35 cellular contexts compared by ENCODE assay signal in the genomic region with DNA sequence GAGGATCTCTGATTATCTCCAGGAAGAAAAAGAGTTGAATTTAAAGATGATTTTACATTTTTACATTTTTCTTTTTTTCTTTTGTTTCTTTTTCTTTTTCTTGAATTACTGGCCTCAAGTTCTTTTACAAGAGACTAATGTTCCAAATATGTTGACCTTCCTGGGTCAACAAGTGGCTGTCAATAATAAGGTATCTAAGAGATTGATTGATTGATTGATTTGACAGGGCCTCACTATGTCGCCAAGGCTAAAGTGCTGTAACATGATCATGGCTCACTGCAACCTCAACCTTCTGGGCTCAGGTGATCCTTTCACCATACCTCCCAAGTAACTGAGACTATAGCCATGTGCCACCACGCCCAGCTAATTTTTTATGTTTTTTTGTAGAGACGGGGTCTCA. TPM values are rescaled to one million over a fixed set of nuclear protein-coding genes. Genes with fewer than 3 reads are reported as not detected.
DNase-seq lines count a peak whose midpoint lies in the region; ATAC-seq, FAIRE-seq and TF ChIP-seq lines count a peak whose summit lies in the region.
"Had no signal": no experiment of that assay in that cellular context is flagged by ENCODE, and none has a peak within 500 bp of the region (broad histone marks: within the 10 kb centered on the region; RNA-seq: fewer than 3 reads in every experiment).

No MANE protein-coding gene starts in this region.

- POLR2A ChIA-PET in HepG2 (lab: Yijun Ruan, JAX) = no interaction called here
- POLR2A ChIA-PET in HEK293T (lab: Yijun Ruan, JAX) = no interaction called here
- POLR2A ChIA-PET in K562 (lab: Yijun Ruan, JAX) = interaction anchor here (0.7 kb wide), 1 partner anchor 167 kb away, joined by 3 read pairs; no protein-coding TSS in a partner anchor

- CTCF ChIA-PET in HepG2 (lab: Yijun Ruan, JAX; ENCODE audit: low intra/inter-chr PET ratio, low total read pairs) (no interaction called here), HEK293T (lab: Yijun Ruan, JAX) (no interaction called here), K562 (lab: Yijun Ruan, JAX; ENCODE audit: low intra/inter-chr PET ratio) (no interaction called here)

- TF ChIP-seq RAD21 in HepG2 (CRISPR knock-in tag; IDR thresholded peaks at IDR 0.05) (no peak), K562 (CRISPR knock-in tag; conservative IDR thresholded peaks at IDR 0.05 in 1 of 2, IDR thresholded peaks at IDR 0.05 in 1 of 2) (no peak)

- H2AFZ ChIP-seq in HepG2 (ENCODE audit: low read length) (no peak overlapping the region), K562 (ENCODE audit: low read depth, low read length) (no peak overlapping the region)

- no peak for TF ChIP-seq EP300 in HepG2 (IDR thresholded peaks at IDR 0.05; ENCODE audit: low read depth in 2 of 2, low read length in 2 of 2)
- no peak for TF ChIP-seq EP300 in HepG2 (CRISPR knock-in tag; IDR thresholded peaks at IDR 0.05; ENCODE audit: borderline replicate concordance)
- no peak for TF ChIP-seq EP300 in K562 (IDR thresholded peaks at IDR 0.05; ENCODE audit: low read length)

- BruUV-seq in HepG2 (replicated peaks; lab: Mats Ljungman, UMichigan) (no TSS peak), K562 (replicated peaks; lab: Mats Ljungman, UMichigan) (no TSS peak)

- TF ChIP-seq POLR2A in HepG2 (IDR thresholded peaks at IDR 0.05; ENCODE audit: insufficient read depth in 1 of 2, low read depth in 2 of 2, low read length in 2 of 2) = no peak
- no peak for TF ChIP-seq POLR2A in right lobe of liver (IDR thresholded peaks at IDR 0.05)
- no peak for TF ChIP-seq POLR2A in K562 (conservative IDR thresholded peaks at IDR 0.05)

- FAIRE-seq in HepG2 (lab: Jason Lieb, UNC) (no peak), K562 (lab: Jason Lieb, UNC) (no peak)
- FAIRE-seq: A204.1, A549, D721Med had no signal

- no peaks in the 10 kb centered on the region for H4K20me1 ChIP-seq in HepG2 (ENCODE audit: insufficient read depth, low read length)
- H4K20me1 ChIP-seq in K562 (replicated peaks; ENCODE audit: control insufficient read depth, insufficient read depth, low read length) = peaks cover 6% of the 10 kb centered on the region; the same call in 1 of the 2 replicates
- H4K20me1 ChIP-seq: BLaER1; BLaER1 treated with 17β-estradiol and CSF1 and Interleukin-3, amounts not matched to agents 10 nM and 100 nM had no signal

- H3K4me2 ChIP-seq in HepG2 (ENCODE audit: low read depth, low read length) = no peak overlapping the region
- no peak overlapping the region for H3K4me2 ChIP-seq in K562 (ENCODE audit: insufficient read depth, low read length)
- H3K4me2 ChIP-seq: A549; BLaER1; BLaER1 treated with 17β-estradiol and CSF1 and Interleukin-3, amounts not matched to agents 10 nM and 100 nM had no signal

- DNase-seq in activated effector memory CD4-positive, alpha-beta T cell treated with anti-CD3 and anti-CD28 coated beads, Interleukin-2, amount 50 U/mL, for 16 hours = peak; percentile 12
- DNase-seq in activated effector memory CD4-positive, alpha-beta T cell treated with Interleukin-2 at 50 U/mL for 16 hours = no peak
- DNase-seq in HepG2 (ENCODE audit: low spot score) (no peak), right lobe of liver (no peak), HEK293T (ENCODE audit: extremely low spot score) (no peak), K562 (ENCODE audit: extremely low read depth in 1 of 4, low spot score in 3 of 4) (no peak), NCI-H524 (lab: John Stamatoyannopoulos, UW) (no peak)
- DNase-seq: 8988T; ACHN; AML-193; BE2C; C1 segment of cervical spinal cord; Caco-2; Calu3; CD4-positive, alpha-beta memory T cell; CD4-positive, alpha-beta T cell; CD4-positive, CD25-positive, alpha-beta regulatory T cell; CD8-positive, alpha-beta memory T cell; CD8-positive, alpha-beta T cell; COR-L47; DMS 273 treated with DMSO at 0.1 percent for 48 hours; DMS153; DMS53; DMS79; DMS79 treated with DMSO at 0.1 percent for 48 hours; DND-41; EL had no signal

- no peak overlapping the region for H3K9ac ChIP-seq in HepG2 (ENCODE audit: insufficient read depth, low read depth, low read length)
- H3K9ac ChIP-seq in K562 (ENCODE audit: insufficient read depth in 1 of 2, low read depth in 2 of 2, low read length in 2 of 2) = no peak overlapping the region
- H3K9ac ChIP-seq: BLaER1; BLaER1 treated with 17β-estradiol and CSF1 and Interleukin-3, amounts not matched to agents 10 nM and 100 nM had no signal

- no peaks in the 10 kb centered on the region for H3K79me2 ChIP-seq in HepG2 (ENCODE audit: insufficient read depth, low read length)
- H3K79me2 ChIP-seq in K562 (ENCODE audit: control insufficient read depth, insufficient read depth, low read length) = no peaks in the 10 kb centered on the region

- H3K9me1 ChIP-seq in K562 (ENCODE audit: control insufficient read depth, insufficient read depth, low read length) = no peaks in the 10 kb centered on the region

- peaks cover 26% of the 10 kb centered on the region for H3K4me1 ChIP-seq in HepG2 (ENCODE audit: insufficient read depth, low read length)
- peaks cover 0 to 10% (median 3%) of the 10 kb centered on the region in 4 donors for H3K4me1 ChIP-seq in right lobe of liver
- no peaks in the 10 kb centered on the region; a peak in 1 of 5 replicates for H3K4me1 ChIP-seq in K562 (replicated peaks in 1 of 2; ENCODE audit: control insufficient read depth in 2 of 2, insufficient read depth in 2 of 2, low read length in 2 of 2)
- H3K4me1 ChIP-seq: BE2C; BLaER1; BLaER1 treated with 17β-estradiol and CSF1 and Interleukin-3, amounts not matched to agents 10 nM and 100 nM had no signal

- in situ Hi-C loops in HepG2 (cut with HindIII; ENCODE audit: extremely low pct_ligation_motif_present, low pct_unique_long_range_greater_than_20kb) (no loop called here), K562 (cut with MboI) (no loop called here)

- ATAC-seq in HepG2 (no peak), right lobe of liver (no peak), K562 (no peak), GM19351 (IDR thresholded peaks at IDR 0.05; ENCODE audit: unreplicated experiment) (no peak)
- ATAC-seq: A549; CD8-positive, alpha-beta T cell had no signal

- H3K27me3 ChIP-seq in HepG2 (ENCODE audit: control insufficient read depth in 1 of 2, insufficient read depth in 2 of 2, low read length in 2 of 2) (no peaks in the 10 kb centered on the region), right lobe of liver (no peaks in the 10 kb centered on the region), K562 (ENCODE audit: control insufficient read depth in 2 of 2, insufficient read depth in 2 of 2, low read length in 2 of 2) (peaks cover 0 to 11% of the 10 kb centered on the region in 2 experiments; a peak in 2 of 5 replicates)
- H3K27me3 ChIP-seq: BE2C; BLaER1; BLaER1 treated with 17β-estradiol and CSF1 and Interleukin-3, amounts not matched to agents 10 nM and 100 nM had no signal

- no peak overlapping the region for H3K27ac ChIP-seq in HepG2 (ENCODE audit: extremely low read length, insufficient read depth, low read length)
- no peak overlapping the region for H3K27ac ChIP-seq in right lobe of liver
- H3K27ac ChIP-seq in K562 (ENCODE audit: extremely low read depth, low read depth, low read length) = no peak overlapping the region
- H3K27ac ChIP-seq: 22Rv1; A549; BLaER1; BLaER1 treated with 17β-estradiol and CSF1 and Interleukin-3, amounts not matched to agents 10 nM and 100 nM; C4-2B had no signal

- H3K4me3 ChIP-seq in HepG2 (replicated peaks in 1 of 3; ENCODE audit: insufficient read depth in 1 of 3, low read depth in 2 of 3, low read length in 3 of 3) (no peak overlapping the region), right lobe of liver (no peak overlapping the region), K562 (no peak overlapping the region)
- H3K4me3 ChIP-seq: A549; BLaER1; BLaER1 treated with 17β-estradiol and CSF1 and Interleukin-3, amounts not matched to agents 10 nM and 100 nM had no signal

- no peaks in the 10 kb centered on the region for H3K36me3 ChIP-seq in HepG2 (replicated peaks in 1 of 2; ENCODE audit: control insufficient read depth in 1 of 2, insufficient read depth in 2 of 2, low read length in 2 of 2)
- no peaks in the 10 kb centered on the region for H3K36me3 ChIP-seq in right lobe of liver
- no peaks in the 10 kb centered on the region for H3K36me3 ChIP-seq in K562 (ENCODE audit: control insufficient read depth, insufficient read depth, low read length)
- H3K36me3 ChIP-seq: BE2C, BLaER1 had no signal

- TF ChIP-seq CTCF in HepG2 (CRISPR knock-in tag; IDR thresholded peaks at IDR 0.05) = no peak
- TF ChIP-seq CTCF in right lobe of liver (IDR thresholded peaks at IDR 0.05) = no peak
- no peak for TF ChIP-seq CTCF in K562 (IDR thresholded peaks at IDR 0.05 in 2 of 3, conservative IDR thresholded peaks at IDR 0.05 in 1 of 3; ENCODE audit: insufficient read depth in 2 of 3, low read depth in 1 of 3, low read length in 3 of 3)

- 80% methylated on average over 3 of the region's 3 CpGs for WGBS in HepG2 (ENCODE audit: low lambda C conversion rate)
- 88% methylated on average over 3 of the region's 3 CpGs for WGBS in right lobe of liver (ENCODE audit: insufficient coverage, low coverage, low lambda C conversion rate, missing lambda C conversion rate)
- WGBS in K562 (ENCODE audit: insufficient coverage, low coverage, missing lambda C conversion rate) = 46% methylated on average over 3 of the region's 3 CpGs

- H3K9me3 ChIP-seq in HepG2 (ENCODE audit: low read length) (no peaks in the 10 kb centered on the region), right lobe of liver (no peaks in the 10 kb centered on the region), K562 (replicated peaks; ENCODE audit: control insufficient read depth, insufficient read depth, low read depth, low read length) (no peaks in the 10 kb centered on the region)
- H3K9me3 ChIP-seq: A549; BE2C; BLaER1; BLaER1 treated with 17β-estradiol and CSF1 and Interleukin-3, amounts not matched to agents 10 nM and 100 nM; Caco-2 had no signal

- intact Hi-C loops in HepG2 (cut with micrococcal nuclease; ENCODE audit: unreplicated experiment) = no loop called here
- intact Hi-C loops in right lobe of liver (cut with DNase I) = no loop called here
- intact Hi-C loops in K562 (cut with micrococcal nuclease) = no loop called here

RNA-seq across cellular contexts. Expression of a gene that starts 44.6 kb away (rescaled TPM):
- total RNA-seq in HepG2 (2016; rRNA removed; fragmentation: Illumina TruSeq; extraction: Trizol) (16.9 and 18.8 TPM in 2 replicates), right lobe of liver (1 to 10 TPM; 2.1 to 4.7 (median 3.2) TPM), K562 (2014; rRNA removed) (24.4 and 31.7 TPM in 2 replicates), K562 (2014; rRNA removed; fragmentation: Illumina TruSeq; extraction: Trizol) (25.0 and 26.9 TPM in 2 replicates), K562 (2015; rRNA removed; fragmentation: Illumina TruSeq; extraction: Trizol) (21.4 and 21.5 TPM in 2 replicates), K562 (2021) (20.4 and 26.3 TPM in 2 replicates)
- 10.9 and 16.9 TPM in 2 replicates for total RNA-seq in HepG2 (2016; cell fraction: cytosol; rRNA removed; fragmentation: Illumina TruSeq; extraction: Trizol; ENCODE audit: low read depth)
- total RNA-seq in HepG2 (2016; cell fraction: insoluble cytoplasmic fraction; rRNA removed; fragmentation: Illumina TruSeq; extraction: Trizol) = 15.3 and 20.4 TPM in 2 replicates
- total RNA-seq in HepG2 (2016; cell fraction: membrane; rRNA removed; fragmentation: Illumina TruSeq; extraction: Trizol) = 19.3 and 19.6 TPM in 2 replicates
- total RNA-seq in HepG2 (2016; cell fraction: nucleus; rRNA removed; fragmentation: Illumina TruSeq; extraction: Trizol) = 6.5 and 8.7 TPM in 2 replicates
- polyA plus RNA-seq in HepG2 (2011; rRNA removed) (4.3 and 5.1 TPM in 2 replicates), K562 (2011; rRNA removed) (11.7 and 19.5 TPM in 2 replicates), K562 (2014; fragmentation: Illumina TruSeq; extraction: Trizol) (16.9 and 19.5 TPM in 2 replicates), K562 (2014; fragmentation: Nextera tagmentation; extraction: Ambion mirVana) (10 to 100 TPM; 52.1 to 56.9 TPM), K562 (2014; rRNA removed) (29.1 and 33.8 TPM in 2 replicates)
- 4.9 and 6.2 TPM in 2 replicates for polyA plus RNA-seq in HepG2 (2011; cell fraction: cytosol; rRNA removed)
- polyA plus RNA-seq in HepG2 (2011; cell fraction: nucleus; rRNA removed) = 2.4 and 3.5 TPM in 2 replicates
- polyA plus RNA-seq in HepG2 (2012) = 6.2 and 9.4 TPM in 2 replicates
- 16.0 and 22.8 TPM in 2 replicates for polyA plus RNA-seq in HepG2 (2016; cell fraction: cytosol; fragmentation: Illumina TruSeq; extraction: Trizol; ENCODE audit: low read depth)
- 23.7 and 25.7 TPM in 2 replicates for polyA plus RNA-seq in HepG2 (2016; cell fraction: insoluble cytoplasmic fraction; fragmentation: Illumina TruSeq; extraction: Trizol; ENCODE audit: low read depth)
- polyA plus RNA-seq in HepG2 (2016; cell fraction: membrane; fragmentation: Illumina TruSeq; extraction: Trizol; ENCODE audit: low read depth) = 17.7 and 20.7 TPM in 2 replicates
- 8.4 and 11.9 TPM in 2 replicates for polyA plus RNA-seq in HepG2 (2016; cell fraction: nucleus; fragmentation: Illumina TruSeq; extraction: Trizol; ENCODE audit: insufficient read depth, low read depth)
- polyA minus RNA-seq in HepG2 (2011; rRNA and poly(A)+ RNA removed; ENCODE audit: low replicate concordance) = 2.9 and 4.0 TPM in 2 replicates
- polyA minus RNA-seq in HepG2 (2011; cell fraction: cytosol; rRNA and poly(A)+ RNA removed) = 2.3 and 4.0 TPM in 2 replicates
- polyA minus RNA-seq in HepG2 (2011; cell fraction: nucleus; rRNA and poly(A)+ RNA removed) = 6.1 and 6.7 TPM in 2 replicates
- 13.2 and 14.9 TPM in 2 replicates for total RNA-seq in K562 (2011; cell fraction: chromatin; rRNA removed; ENCODE audit: low replicate concordance)
- 8.4 and 13.3 TPM in 2 replicates for total RNA-seq in K562 (2011; cell fraction: nucleolus; rRNA removed)
- total RNA-seq in K562 (2011; cell fraction: nucleoplasm; rRNA removed) = 7.8 and 11.1 TPM in 2 replicates
- 10.2 and 12.0 TPM in 2 replicates for polyA plus RNA-seq in K562 (2011; cell fraction: cytosol; rRNA removed)
- polyA plus RNA-seq in K562 (2011; cell fraction: nucleus; rRNA removed) = 9.9 and 12.5 TPM in 2 replicates
- polyA plus RNA-seq in K562 (2012) = 22.9 and 34.6 TPM in 2 replicates
- polyA minus RNA-seq in K562 (2011; rRNA and poly(A)+ RNA removed) = 8.8 and 10.7 TPM in 2 replicates
- 5.1 and 6.4 TPM in 2 replicates for polyA minus RNA-seq in K562 (2011; cell fraction: cytosol; rRNA and poly(A)+ RNA removed)
- polyA minus RNA-seq in K562 (2011; cell fraction: nucleus; rRNA and poly(A)+ RNA removed) = 4.2 and 5.3 TPM in 2 replicates

RNA-seq across cellular contexts. Expression of a gene that starts 44.7 kb away (rescaled TPM):
- total RNA-seq in HepG2 (2016; rRNA removed; fragmentation: Illumina TruSeq; extraction: Trizol) (18.8 and 26.1 TPM in 2 replicates), right lobe of liver (10 to 100 TPM in 1 of 6 experiments, 1 to 10 TPM in 5; 4.3 to 11.4 (median 8.1) TPM), K562 (2014; rRNA removed) (26.7 and 34.9 TPM in 2 replicates), K562 (2014; rRNA removed; fragmentation: Illumina TruSeq; extraction: Trizol) (30.5 and 30.8 TPM in 2 replicates), K562 (2015; rRNA removed; fragmentation: Illumina TruSeq; extraction: Trizol) (33.5 and 34.9 TPM in 2 replicates), K562 (2021) (70.8 and 79.5 TPM in 2 replicates)
- 6.3 and 9.1 TPM in 2 replicates for total RNA-seq in HepG2 (2016; cell fraction: cytosol; rRNA removed; fragmentation: Illumina TruSeq; extraction: Trizol; ENCODE audit: low read depth)
- 21.7 and 22.2 TPM in 2 replicates for total RNA-seq in HepG2 (2016; cell fraction: insoluble cytoplasmic fraction; rRNA removed; fragmentation: Illumina TruSeq; extraction: Trizol)
- total RNA-seq in HepG2 (2016; cell fraction: membrane; rRNA removed; fragmentation: Illumina TruSeq; extraction: Trizol) = 12.0 and 13.5 TPM in 2 replicates
- 13.5 and 13.9 TPM in 2 replicates for total RNA-seq in HepG2 (2016; cell fraction: nucleus; rRNA removed; fragmentation: Illumina TruSeq; extraction: Trizol)
- polyA plus RNA-seq in HepG2 (2011; rRNA removed) (14.0 and 17.5 TPM in 2 replicates), K562 (2011; rRNA removed) (67.4 and 73.7 TPM in 2 replicates), K562 (2014; fragmentation: Illumina TruSeq; extraction: Trizol) (48.7 and 52.9 TPM in 2 replicates), K562 (2014; fragmentation: Nextera tagmentation; extraction: Ambion mirVana) (10 to 100 TPM; 81.5 to 97.5 TPM), K562 (2014; rRNA removed) (40.4 and 43.6 TPM in 2 replicates)
- 18.8 and 22.7 TPM in 2 replicates for polyA plus RNA-seq in HepG2 (2011; cell fraction: cytosol; rRNA removed)
- 19.3 and 24.7 TPM in 2 replicates for polyA plus RNA-seq in HepG2 (2011; cell fraction: nucleus; rRNA removed)
- 13.6 and 13.8 TPM in 2 replicates for polyA plus RNA-seq in HepG2 (2012)
- 14.1 and 15.0 TPM in 2 replicates for polyA plus RNA-seq in HepG2 (2016; cell fraction: cytosol; fragmentation: Illumina TruSeq; extraction: Trizol; ENCODE audit: low read depth)
- 18.9 and 19.2 TPM in 2 replicates for polyA plus RNA-seq in HepG2 (2016; cell fraction: insoluble cytoplasmic fraction; fragmentation: Illumina TruSeq; extraction: Trizol; ENCODE audit: low read depth)
- polyA plus RNA-seq in HepG2 (2016; cell fraction: membrane; fragmentation: Illumina TruSeq; extraction: Trizol; ENCODE audit: low read depth) = 15.0 and 19.1 TPM in 2 replicates
- polyA plus RNA-seq in HepG2 (2016; cell fraction: nucleus; fragmentation: Illumina TruSeq; extraction: Trizol; ENCODE audit: insufficient read depth, low read depth) = 24.2 and 25.9 TPM in 2 replicates
- polyA minus RNA-seq in HepG2 (2011; rRNA and poly(A)+ RNA removed; ENCODE audit: low replicate concordance) = 38.2 and 46.2 TPM in 2 replicates
- 6.6 and 13.3 TPM in 2 replicates for polyA minus RNA-seq in HepG2 (2011; cell fraction: cytosol; rRNA and poly(A)+ RNA removed)
- polyA minus RNA-seq in HepG2 (2011; cell fraction: nucleus; rRNA and poly(A)+ RNA removed) = 15.7 and 24.3 TPM in 2 replicates
- 54.7 and 60.1 TPM in 2 replicates for total RNA-seq in K562 (2011; cell fraction: chromatin; rRNA removed; ENCODE audit: low replicate concordance)
- 43.5 and 49.7 TPM in 2 replicates for total RNA-seq in K562 (2011; cell fraction: nucleolus; rRNA removed)
- total RNA-seq in K562 (2011; cell fraction: nucleoplasm; rRNA removed) = 55.2 and 67.2 TPM in 2 replicates
- 80.1 and 102 TPM in 2 replicates for polyA plus RNA-seq in K562 (2011; cell fraction: cytosol; rRNA removed)
- 39.7 and 55.6 TPM in 2 replicates for polyA plus RNA-seq in K562 (2011; cell fraction: nucleus; rRNA removed)
- 27.1 and 110 TPM in 2 replicates for polyA plus RNA-seq in K562 (2012)
- 38.9 and 57.3 TPM in 2 replicates for polyA minus RNA-seq in K562 (2011; rRNA and poly(A)+ RNA removed)
- polyA minus RNA-seq in K562 (2011; cell fraction: cytosol; rRNA and poly(A)+ RNA removed) = 18.8 and 37.2 TPM in 2 replicates
- 24.2 and 31.7 TPM in 2 replicates for polyA minus RNA-seq in K562 (2011; cell fraction: nucleus; rRNA and poly(A)+ RNA removed)
